Comparison of ENCODE assay signal across 8 cellular contexts in genomic region chr1:203796223-203796747, GRCh38. TPM values are rescaled to one million over a fixed set of nuclear protein-coding genes. Genes with fewer than 3 reads are reported as not detected.
DNase-seq lines count a peak whose midpoint lies in the region; ATAC-seq and TF ChIP-seq lines count a peak whose summit lies in the region.

No MANE protein-coding gene starts in this region.

- H3K36me3 Mint-ChIP-seq in activated T-cell treated with anti-CD3 and anti-CD28 coated beads, Interleukin-2, amount 50 U/mL, for 72 hours (ENCODE audit: insufficient read depth in 2 of 2): peaks cover 17 to 32% of the 10 kb centered on the region in 2 donors

- DNase-seq in activated gamma-delta T cell treated with Interleukin-2 at 50 U/mL for 16 hours (peak; percentile 11), activated gamma-delta T cell (lab: John Stamatoyannopoulos, UW) (no peak), fibroblast of villous mesenchyme (ENCODE audit: low read depth) (peak; percentile 59), ovary (peak in 1 of 5 donors; percentile 26)
- DNase-seq in activated T-cell treated with anti-CD3 and anti-CD28 coated beads, Interleukin-2, amount 50 U/mL, for 72 hours: peak; percentile 34 to 43

- H3K9me3 Mint-ChIP-seq in activated T-cell treated with anti-CD3 and anti-CD28 coated beads, Interleukin-2, amount 50 U/mL, for 72 hours: peaks cover 2 to 5% of the 10 kb centered on the region in 2 donors

- peak in 1 of 2 donors; percentile 40 for ATAC-seq in activated T-cell treated with anti-CD3 and anti-CD28 coated beads, Interleukin-2, amount 50 U/mL, for 72 hours (replicated peaks in 1 of 2)
- ATAC-seq in GM19035 (IDR thresholded peaks at IDR 0.05; ENCODE audit: unreplicated experiment): no peak
- ATAC-seq in HG02970 (IDR thresholded peaks at IDR 0.05; ENCODE audit: low FRiP score, unreplicated experiment): no peak

- peak overlapping the region; percentile 92 for H3K4me3 ChIP-seq in Loucy (ENCODE audit: low read length, poor library complexity, severe bottlenecking)
- peak overlapping the region; percentile 80 for H3K4me3 ChIP-seq in fibroblast of villous mesenchyme (ENCODE audit: low read depth, low read length)
- H3K4me3 ChIP-seq in ovary: peak overlapping the region; percentile 88

- peak overlapping the region; percentile 82 for H3K9ac ChIP-seq in Loucy (ENCODE audit: low read depth, low read length, poor library complexity, severe bottlenecking)

- no peaks in the 10 kb centered on the region for H3K27me3 Mint-ChIP-seq in activated T-cell treated with anti-CD3 and anti-CD28 coated beads, Interleukin-2, amount 50 U/mL, for 72 hours (ENCODE audit: low read depth)

- peaks cover 51% of the 10 kb centered on the region for H3K4me1 Mint-ChIP-seq in activated T-cell treated with anti-CD3 and anti-CD28 coated beads, Interleukin-2, amount 50 U/mL, for 72 hours (ENCODE audit: low read depth)

- no peak for TF ChIP-seq CTCF in Loucy (conservative IDR thresholded peaks at IDR 0.05; ENCODE audit: low read length)
- TF ChIP-seq CTCF in fibroblast of villous mesenchyme (IDR thresholded peaks at IDR 0.05; ENCODE audit: insufficient read depth, low read depth, low read length): no peak
- no peak for TF ChIP-seq CTCF in ovary (IDR thresholded peaks at IDR 0.05)

- peak overlapping the region; percentile 91 to 98 for H3K4me3 Mint-ChIP-seq in activated T-cell treated with anti-CD3 and anti-CD28 coated beads, Interleukin-2, amount 50 U/mL, for 72 hours

- no peaks in the 10 kb centered on the region for H3K9me2 ChIP-seq in Loucy (replicated peaks; ENCODE audit: low read depth, low read length)

- H3K4me1 ChIP-seq in Loucy (ENCODE audit: insufficient read depth, low read length, poor library complexity, severe bottlenecking) (peaks cover 53% of the 10 kb centered on the region), ovary (ENCODE audit: insufficient read depth) (peaks cover 17% of the 10 kb centered on the region)

- H4K20me1 ChIP-seq in Loucy (ENCODE audit: insufficient read depth, low read length, poor library complexity, severe bottlenecking): peaks cover 54% of the 10 kb centered on the region

- intact Hi-C loops in ovary (cut with DNase I): no loop called here

- H2AFZ ChIP-seq in Loucy (ENCODE audit: low read length): no peak overlapping the region

- no peak for TF ChIP-seq EP300 in ovary (IDR thresholded peaks at IDR 0.05)

- no peak for TF ChIP-seq POLR2A in ovary (IDR thresholded peaks at IDR 0.05)

- H3K79me2 ChIP-seq in Loucy (ENCODE audit: insufficient read depth, low read length): peaks cover 56% of the 10 kb centered on the region

- WGBS in ovary, 3 donors: 0 to 1% (median 1%) methylated on average over 14 of the region's 14 CpGs

- H3K4me2 ChIP-seq in Loucy (ENCODE audit: low read depth, low read length, poor library complexity, severe bottlenecking): peak overlapping the region; percentile 86

- H3K27me3 ChIP-seq in Loucy (ENCODE audit: insufficient read depth, low read length, poor library complexity, severe bottlenecking) (no peaks in the 10 kb centered on the region), ovary (no peaks in the 10 kb centered on the region)

- H3K36me3 ChIP-seq in Loucy (ENCODE audit: insufficient read depth, low read length) (no peaks in the 10 kb centered on the region), ovary (no peaks in the 10 kb centered on the region)

- H3K27ac Mint-ChIP-seq in activated T-cell treated with anti-CD3 and anti-CD28 coated beads, Interleukin-2, amount 50 U/mL, for 72 hours: peak overlapping the region; percentile 95

- peak overlapping the region; percentile 79 to 92 for H3K27ac ChIP-seq in ovary

- H3K9me3 ChIP-seq in Loucy (ENCODE audit: insufficient read depth, low read depth, low read length) (no peaks in the 10 kb centered on the region), ovary (no peaks in the 10 kb centered on the region)

- H3F3A ChIP-seq in Loucy (ENCODE audit: low read depth): 0 out of 2 replicates have a peak, but pooled peaks cover 3% of the 10 kb centered on the region

RNA-seq across cellular contexts. Expression of gene ZBED6, which starts 0.9 kb away (rescaled TPM):
- 10 to 100 TPM; 25.6 to 26.6 TPM for total RNA-seq in activated T-cell treated with anti-CD3 and anti-CD28 coated beads, Interleukin-2, amount 50 U/mL, for 72 hours
- 38.7 and 40.2 TPM in 2 replicates for total RNA-seq in fibroblast of villous mesenchyme
- 10 to 100 TPM; 19.9 to 39.1 (median 32.7) TPM for total RNA-seq in ovary
- polyA plus RNA-seq in ovary: 10 to 100 TPM in 1 of 2 donors, 1 to 10 TPM in 1; 2.6 to 13.0 TPM

RNA-seq across cellular contexts. Expression of gene ZC3H11A, which starts 0.9 kb away (rescaled TPM):
- total RNA-seq in activated T-cell treated with anti-CD3 and anti-CD28 coated beads, Interleukin-2, amount 50 U/mL, for 72 hours: 100 to 1,000 TPM; 140 to 141 TPM
- total RNA-seq in fibroblast of villous mesenchyme: 112 and 128 TPM in 2 replicates
- 100 to 1,000 TPM in 1 of 7 donors, 10 to 100 TPM in 6; 59.2 to 100 (median 63.2) TPM for total RNA-seq in ovary
- 10 to 100 TPM; 52.9 to 54.2 TPM for polyA plus RNA-seq in ovary

RNA-seq across cellular contexts. Expression of gene LAX1, which starts 31.3 kb away (rescaled TPM):
- 10 to 100 TPM; 24.3 to 24.8 TPM for total RNA-seq in activated T-cell treated with anti-CD3 and anti-CD28 coated beads, Interleukin-2, amount 50 U/mL, for 72 hours
- under 0.01 TPM in 1 of 2 replicates, not detected in the other for total RNA-seq in fibroblast of villous mesenchyme
- total RNA-seq in ovary: under 1 TPM in 6 of 7 donors, not detected in 1; 0.11 to 0.48 (median 0.24) TPM
- 1 to 10 TPM in 1 of 2 donors, under 1 TPM in 1; 0.13 to 1.2 TPM for polyA plus RNA-seq in ovary

Comparison
In these comparisons a context has a peak if more than half of its experiments do, and no peak if none do; other contexts are left out.
1. RNA of gene LAX1, which starts 31.3 kb away (total RNA-seq): 24.3 to 24.8 TPM in activated T-cell treated with anti-CD3 and anti-CD28 coated beads, Interleukin-2, amount 50 U/mL, for 72 hours; 0.11 to 0.48 TPM in ovary and under 0.01 TPM in fibroblast of villous mesenchyme; every median in the first group is over 10 times any median in the second.
2. Peak in every context shown above with its lines, with median percentiles within 50 percentile points of each other: H3K4me3 ChIP-seq.